Comparison of ENCODE assay signal across 1 cellular context in the genomic region with DNA sequence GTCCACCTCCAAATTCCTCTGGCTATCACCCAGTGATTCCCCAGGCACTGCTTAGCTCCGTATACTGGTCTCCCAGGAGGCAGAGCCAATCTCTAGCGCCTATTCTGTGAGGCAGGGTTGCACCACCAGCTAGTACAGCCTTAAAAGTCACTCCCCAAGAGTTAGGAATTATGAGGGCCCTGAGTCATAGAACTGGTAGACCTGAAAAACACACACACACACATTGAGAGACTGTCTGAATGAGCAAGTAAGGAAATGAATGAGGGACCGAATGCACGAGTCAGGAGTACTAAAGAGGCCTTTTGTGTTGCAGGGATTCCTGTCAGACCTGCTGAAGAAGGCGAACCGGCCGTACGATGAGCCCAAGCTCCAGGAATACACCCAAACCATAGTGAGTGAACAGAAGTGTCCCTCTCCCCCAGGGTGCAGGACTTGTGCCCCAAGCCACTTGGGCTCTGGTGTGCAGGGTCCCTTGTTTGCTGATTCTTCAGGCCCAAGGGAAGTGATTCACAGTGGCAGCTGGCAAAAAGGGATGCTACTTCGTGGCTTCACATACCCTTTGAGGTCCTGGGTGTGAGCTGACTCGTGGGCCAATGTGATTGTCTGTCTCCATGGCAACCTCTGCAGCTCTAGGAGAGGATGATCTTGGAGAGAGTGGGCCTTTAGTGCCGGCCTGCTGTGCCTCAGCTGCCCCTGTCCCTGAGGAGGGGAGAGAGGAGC.
TF ChIP-seq lines count a peak whose summit lies in the region.

No MANE protein-coding gene starts in this region.

TF ChIP-seq in GM23338, 12 proteins besides CTCF, POLR2A, EP300 and RAD21 (continued from another document):
- TF ChIP-seq, protein P1, sequence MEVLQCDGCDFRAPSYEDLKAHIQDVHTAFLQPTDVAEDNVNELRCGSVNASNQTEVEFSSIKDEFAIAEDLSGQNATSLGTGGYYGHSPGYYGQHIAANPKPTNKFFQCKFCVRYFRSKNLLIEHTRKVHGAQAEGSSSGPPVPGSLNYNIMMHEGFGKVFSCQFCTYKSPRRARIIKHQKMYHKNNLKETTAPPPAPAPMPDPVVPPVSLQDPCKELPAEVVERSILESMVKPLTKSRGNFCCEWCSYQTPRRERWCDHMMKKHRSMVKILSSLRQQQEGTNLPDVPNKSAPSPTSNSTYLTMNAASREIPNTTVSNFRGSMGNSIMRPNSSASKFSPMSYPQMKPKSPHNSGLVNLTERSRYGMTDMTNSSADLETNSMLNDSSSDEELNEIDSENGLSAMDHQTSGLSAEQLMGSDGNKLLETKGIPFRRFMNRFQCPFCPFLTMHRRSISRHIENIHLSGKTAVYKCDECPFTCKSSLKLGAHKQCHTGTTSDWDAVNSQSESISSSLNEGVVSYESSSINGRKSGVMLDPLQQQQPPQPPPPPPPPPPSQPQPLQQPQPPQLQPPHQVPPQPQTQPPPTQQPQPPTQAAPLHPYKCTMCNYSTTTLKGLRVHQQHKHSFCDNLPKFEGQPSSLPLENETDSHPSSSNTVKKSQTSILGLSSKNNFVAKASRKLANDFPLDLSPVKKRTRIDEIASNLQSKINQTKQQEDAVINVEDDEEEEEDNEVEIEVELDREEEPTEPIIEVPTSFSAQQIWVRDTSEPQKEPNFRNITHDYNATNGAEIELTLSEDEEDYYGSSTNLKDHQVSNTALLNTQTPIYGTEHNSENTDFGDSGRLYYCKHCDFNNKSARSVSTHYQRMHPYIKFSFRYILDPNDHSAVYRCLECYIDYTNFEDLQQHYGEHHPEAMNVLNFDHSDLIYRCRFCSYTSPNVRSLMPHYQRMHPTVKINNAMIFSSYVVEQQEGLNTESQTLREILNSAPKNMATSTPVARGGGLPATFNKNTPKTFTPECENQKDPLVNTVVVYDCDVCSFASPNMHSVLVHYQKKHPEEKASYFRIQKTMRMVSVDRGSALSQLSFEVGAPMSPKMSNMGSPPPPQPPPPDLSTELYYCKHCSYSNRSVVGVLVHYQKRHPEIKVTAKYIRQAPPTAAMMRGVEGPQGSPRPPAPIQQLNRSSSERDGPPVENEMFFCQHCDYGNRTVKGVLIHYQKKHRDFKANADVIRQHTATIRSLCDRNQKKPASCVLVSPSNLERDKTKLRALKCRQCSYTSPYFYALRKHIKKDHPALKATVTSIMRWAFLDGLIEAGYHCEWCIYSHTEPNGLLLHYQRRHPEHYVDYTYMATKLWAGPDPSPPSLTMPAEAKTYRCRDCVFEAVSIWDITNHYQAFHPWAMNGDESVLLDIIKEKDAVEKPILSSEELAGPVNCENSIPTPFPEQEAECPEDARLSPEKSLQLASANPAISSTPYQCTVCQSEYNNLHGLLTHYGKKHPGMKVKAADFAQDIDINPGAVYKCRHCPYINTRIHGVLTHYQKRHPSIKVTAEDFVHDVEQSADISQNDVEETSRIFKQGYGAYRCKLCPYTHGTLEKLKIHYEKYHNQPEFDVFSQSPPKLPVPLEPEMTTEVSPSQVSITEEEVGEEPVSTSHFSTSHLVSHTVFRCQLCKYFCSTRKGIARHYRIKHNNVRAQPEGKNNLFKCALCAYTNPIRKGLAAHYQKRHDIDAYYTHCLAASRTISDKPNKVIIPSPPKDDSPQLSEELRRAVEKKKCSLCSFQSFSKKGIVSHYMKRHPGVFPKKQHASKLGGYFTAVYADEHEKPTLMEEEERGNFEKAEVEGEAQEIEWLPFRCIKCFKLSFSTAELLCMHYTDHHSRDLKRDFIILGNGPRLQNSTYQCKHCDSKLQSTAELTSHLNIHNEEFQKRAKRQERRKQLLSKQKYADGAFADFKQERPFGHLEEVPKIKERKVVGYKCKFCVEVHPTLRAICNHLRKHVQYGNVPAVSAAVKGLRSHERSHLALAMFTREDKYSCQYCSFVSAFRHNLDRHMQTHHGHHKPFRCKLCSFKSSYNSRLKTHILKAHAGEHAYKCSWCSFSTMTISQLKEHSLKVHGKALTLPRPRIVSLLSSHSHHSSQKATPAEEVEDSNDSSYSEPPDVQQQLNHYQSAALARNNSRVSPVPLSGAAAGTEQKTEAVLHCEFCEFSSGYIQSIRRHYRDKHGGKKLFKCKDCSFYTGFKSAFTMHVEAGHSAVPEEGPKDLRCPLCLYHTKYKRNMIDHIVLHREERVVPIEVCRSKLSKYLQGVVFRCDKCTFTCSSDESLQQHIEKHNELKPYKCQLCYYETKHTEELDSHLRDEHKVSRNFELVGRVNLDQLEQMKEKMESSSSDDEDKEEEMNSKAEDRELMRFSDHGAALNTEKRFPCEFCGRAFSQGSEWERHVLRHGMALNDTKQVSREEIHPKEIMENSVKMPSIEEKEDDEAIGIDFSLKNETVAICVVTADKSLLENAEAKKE (CRISPR knock-in tag; IDR thresholded peaks at IDR 0.05) = no peak
- TF ChIP-seq NANOG (IDR thresholded peaks at IDR 0.05; ENCODE audit: borderline replicate concordance) (no peak), ZNF331 (CRISPR knock-in tag; IDR thresholded peaks at IDR 0.05; ENCODE audit: low read depth) (no peak), JUNB (IDR thresholded peaks at IDR 0.05; ENCODE audit: unreplicated experiment) (no peak), EZH2 (IDR thresholded peaks at IDR 0.05; ENCODE audit: low read depth, unreplicated experiment) (no peak), POLR2AphosphoS5 (IDR thresholded peaks at IDR 0.05; ENCODE audit: low read depth) (no peak)
- TF ChIP-seq, protein P2, sequence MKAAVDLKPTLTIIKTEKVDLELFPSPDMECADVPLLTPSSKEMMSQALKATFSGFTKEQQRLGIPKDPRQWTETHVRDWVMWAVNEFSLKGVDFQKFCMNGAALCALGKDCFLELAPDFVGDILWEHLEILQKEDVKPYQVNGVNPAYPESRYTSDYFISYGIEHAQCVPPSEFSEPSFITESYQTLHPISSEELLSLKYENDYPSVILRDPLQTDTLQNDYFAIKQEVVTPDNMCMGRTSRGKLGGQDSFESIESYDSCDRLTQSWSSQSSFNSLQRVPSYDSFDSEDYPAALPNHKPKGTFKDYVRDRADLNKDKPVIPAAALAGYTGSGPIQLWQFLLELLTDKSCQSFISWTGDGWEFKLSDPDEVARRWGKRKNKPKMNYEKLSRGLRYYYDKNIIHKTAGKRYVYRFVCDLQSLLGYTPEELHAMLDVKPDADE (IDR thresholded peaks at IDR 0.05) = no peak
